In genomic region chr19:32401992-32402391, GRCh38 we compare ENCODE assay signal across 22 cellular contexts.
"Had no signal": no experiment of that assay in that cellular context is flagged by ENCODE, and none has a peak within 500 bp of the region (broad histone marks: within the 10 kb centered on the region; RNA-seq: fewer than 3 reads in every experiment).

No MANE protein-coding gene starts in this region.

- H3K27ac Mint-ChIP-seq: endodermal cell; memory B cell; mesothelial cell of epicardium; stimulated activated memory B cell treated with anti-CD40 and anti-IgM and Interleukin-4, amounts not matched to agents 10 μg/mL and 1 μg/mL and 100 μg/mL, for 72 hours; stimulated activated naive CD8-positive, alpha-beta T cell treated with anti-CD3 and anti-CD28 coated beads, Interleukin-15, Interleukin-2, amounts not matched to agents 100 ng/mL and 50 ng/mL, for 24 hours had no signal

- H3K27me3 ChIP-seq: foreskin keratinocyte, spleen, tibial artery, upper lobe of right lung had no signal

- H3K9me3 Mint-ChIP-seq: endodermal cell; memory B cell; mesothelial cell of epicardium; natural killer cell treated with Interleukin-12 subunit alpha and Interleukin-12 subunit beta and Interleukin-15 and Interleukin-18, amount 100 ng/mL, for 72 hours; stimulated activated memory B cell treated with anti-CD40 and anti-IgM and Interleukin-4, amounts not matched to agents 10 μg/mL and 1 μg/mL and 100 μg/mL, for 72 hours; stimulated activated naive CD8-positive, alpha-beta T cell treated with anti-CD3 and anti-CD28 coated beads, Interleukin-15, Interleukin-2, amounts not matched to agents 100 ng/mL and 50 ng/mL, for 24 hours had no signal

- H3K27ac ChIP-seq: coronary artery, foreskin keratinocyte, left ventricle myocardium inferior, lower lobe of right lung, spleen, tibial artery, upper lobe of right lung had no signal

- H3K36me3 Mint-ChIP-seq: memory B cell; mesothelial cell of epicardium; natural killer cell treated with Interleukin-12 subunit alpha and Interleukin-12 subunit beta and Interleukin-15 and Interleukin-18, amount 100 ng/mL, for 72 hours; stimulated activated memory B cell treated with anti-CD40 and anti-IgM and Interleukin-4, amounts not matched to agents 10 μg/mL and 1 μg/mL and 100 μg/mL, for 72 hours had no signal

- H3K4me3 ChIP-seq: coronary artery, left ventricle myocardium inferior, lower lobe of right lung, spleen, tibial artery, upper lobe of right lung had no signal

- H3K36me3 ChIP-seq: left ventricle myocardium inferior, lower lobe of right lung, tibial artery, upper lobe of right lung had no signal

- H3K4me3 Mint-ChIP-seq: endodermal cell; memory B cell; mesothelial cell of epicardium; natural killer cell treated with Interleukin-12 subunit alpha and Interleukin-12 subunit beta and Interleukin-15 and Interleukin-18, amount 100 ng/mL, for 72 hours; stimulated activated memory B cell treated with anti-CD40 and anti-IgM and Interleukin-4, amounts not matched to agents 10 μg/mL and 1 μg/mL and 100 μg/mL, for 72 hours; stimulated activated naive CD8-positive, alpha-beta T cell treated with anti-CD3 and anti-CD28 coated beads, Interleukin-15, Interleukin-2, amounts not matched to agents 100 ng/mL and 50 ng/mL, for 24 hours had no signal

- DNase-seq: effector CD4-positive, alpha-beta T cell; endodermal cell; erythroblast; foreskin keratinocyte; kidney; left cardiac atrium; left ventricle myocardium inferior; lower lobe of right lung; posterior cingulate gyrus; spleen; stimulated activated CD4-positive, alpha-beta T cell treated with anti-CD3 and anti-CD28 coated beads, Interleukin-15, amount 100 ng/mL, for 24 hours; stimulated activated CD4-positive, alpha-beta T cell treated with anti-CD3 and anti-CD28 coated beads, Interleukin-1b, Interleukin-23, amount 100 ng/mL, for 48 hours; stimulated activated CD4-positive, alpha-beta T cell treated with anti-CD3 and anti-CD28 coated beads, Interleukin-4, amount 100 ng/mL, for 24 hours; tibial artery; upper lobe of right lung had no signal

- ATAC-seq: foreskin keratinocyte; left cardiac atrium; lower lobe of right lung; natural killer cell treated with Interleukin-12 subunit alpha and Interleukin-12 subunit beta and Interleukin-15 and Interleukin-18, amount 100 ng/mL, for 72 hours; sciatic nerve; stimulated activated memory B cell treated with anti-CD40 and anti-IgM and Interleukin-4, amounts not matched to agents 10 μg/mL and 1 μg/mL and 100 μg/mL, for 72 hours; upper lobe of right lung had no signal

- H3K9me3 ChIP-seq: left ventricle myocardium inferior, lower lobe of right lung, spleen, tibial artery, upper lobe of right lung had no signal

- H3K27me3 Mint-ChIP-seq: memory B cell; natural killer cell treated with Interleukin-12 subunit alpha and Interleukin-12 subunit beta and Interleukin-15 and Interleukin-18, amount 100 ng/mL, for 72 hours; stimulated activated memory B cell treated with anti-CD40 and anti-IgM and Interleukin-4, amounts not matched to agents 10 μg/mL and 1 μg/mL and 100 μg/mL, for 72 hours; stimulated activated naive CD8-positive, alpha-beta T cell treated with anti-CD3 and anti-CD28 coated beads, Interleukin-15, Interleukin-2, amounts not matched to agents 100 ng/mL and 50 ng/mL, for 24 hours had no signal
